ENCODE assay signal across 29 cellular contexts in genomic region chr10:46016811-46017210, GRCh38. TPM values are rescaled to one million over a fixed set of nuclear protein-coding genes. Genes with fewer than 3 reads are reported as not detected.
DNase-seq lines count a peak whose midpoint lies in the region; ATAC-seq lines count a peak whose summit lies in the region.
"Had no signal": no experiment of that assay in that cellular context is flagged by ENCODE, and none has a peak within 500 bp of the region (broad histone marks: within the 10 kb centered on the region; RNA-seq: fewer than 3 reads in every experiment).

No MANE protein-coding gene starts in this region.

- H3K27ac Mint-ChIP-seq in activated T-cell treated with anti-CD3 and anti-CD28 coated beads, Interleukin-2, amount 50 U/mL, for 24 hours, result peak overlapping the region; percentile 69
- peak overlapping the region in 5 of 7 donors; percentile 7 to 87 (median 30) for H3K27ac Mint-ChIP-seq in CD4-positive, alpha-beta memory T cell
- H3K27ac Mint-ChIP-seq in activated naive CD8-positive, alpha-beta T cell, result peak overlapping the region; percentile 62
- peak overlapping the region in 9 of 10 donors; percentile 5 to 82 (median 53) for H3K27ac Mint-ChIP-seq in naive thymus-derived CD8-positive, alpha-beta T cell
- H3K27ac Mint-ChIP-seq: mesothelial cell of epicardium; stimulated activated naive B cell treated with anti-CD40 and anti-IgM and Interleukin-4, amounts not matched to agents 10 μg/mL and 1 μg/mL and 100 μg/mL, for 72 hours had no signal

- peaks cover 77% of the 10 kb centered on the region for H3K36me3 Mint-ChIP-seq in activated T-cell treated with anti-CD3 and anti-CD28 coated beads, Interleukin-2, amount 50 U/mL, for 24 hours (ENCODE audit: low read depth)
- H3K36me3 Mint-ChIP-seq in CD4-positive, alpha-beta memory T cell, result peaks cover 22 to 47% of the 10 kb centered on the region in 2 donors
- peaks cover 5% of the 10 kb centered on the region for H3K36me3 Mint-ChIP-seq in activated naive CD8-positive, alpha-beta T cell
- H3K36me3 Mint-ChIP-seq in naive thymus-derived CD8-positive, alpha-beta T cell, result peaks cover 0 to 63% (median 5%) of the 10 kb centered on the region in 3 donors

- H3K27me3 Mint-ChIP-seq in activated T-cell treated with anti-CD3 and anti-CD28 coated beads, Interleukin-2, amount 50 U/mL, for 24 hours, result no peaks in the 10 kb centered on the region
- H3K27me3 Mint-ChIP-seq in CD4-positive, alpha-beta memory T cell, result no peaks in the 10 kb centered on the region
- no peaks in the 10 kb centered on the region for H3K27me3 Mint-ChIP-seq in activated naive CD8-positive, alpha-beta T cell
- no peaks in the 10 kb centered on the region for H3K27me3 Mint-ChIP-seq in naive thymus-derived CD8-positive, alpha-beta T cell
- H3K27me3 Mint-ChIP-seq: stimulated activated naive B cell treated with anti-CD40 and anti-IgM and Interleukin-4, amounts not matched to agents 10 μg/mL and 1 μg/mL and 100 μg/mL, for 72 hours had no signal

- ATAC-seq in naive thymus-derived CD8-positive, alpha-beta T cell, result no peak
- no peak for ATAC-seq in left lobe of liver
- ATAC-seq: A549; left ventricle myocardium superior; Panc1; stimulated activated naive B cell treated with anti-CD40 and anti-IgM and Interleukin-4, amounts not matched to agents 10 μg/mL and 1 μg/mL and 100 μg/mL, for 72 hours had no signal

- H3K9me3 ChIP-seq in CD4-positive, alpha-beta memory T cell (ENCODE audit: control insufficient read depth in 1 of 2, low read length in 2 of 2), result no peaks in the 10 kb centered on the region
- H3K9me3 ChIP-seq: A549, ascending aorta, colonic mucosa, testis had no signal

- peaks cover 60% of the 10 kb centered on the region for H3K4me1 Mint-ChIP-seq in activated T-cell treated with anti-CD3 and anti-CD28 coated beads, Interleukin-2, amount 50 U/mL, for 24 hours (ENCODE audit: low read depth)
- H3K4me1 Mint-ChIP-seq in CD4-positive, alpha-beta memory T cell, result peaks cover 25 to 42% (median 37%) of the 10 kb centered on the region in 4 donors
- H3K4me1 Mint-ChIP-seq in activated naive CD8-positive, alpha-beta T cell (ENCODE audit: low read depth), result peaks cover 52% of the 10 kb centered on the region
- peaks cover 19 to 54% (median 50%) of the 10 kb centered on the region in 4 donors for H3K4me1 Mint-ChIP-seq in naive thymus-derived CD8-positive, alpha-beta T cell

- H3K4me3 Mint-ChIP-seq in activated T-cell treated with anti-CD3 and anti-CD28 coated beads, Interleukin-2, amount 50 U/mL, for 24 hours, result no peak overlapping the region
- no peak overlapping the region for H3K4me3 Mint-ChIP-seq in CD4-positive, alpha-beta memory T cell
- no peak overlapping the region for H3K4me3 Mint-ChIP-seq in activated naive CD8-positive, alpha-beta T cell
- no peak overlapping the region for H3K4me3 Mint-ChIP-seq in naive thymus-derived CD8-positive, alpha-beta T cell
- H3K4me3 Mint-ChIP-seq: activated naive CD4-positive, alpha-beta T cell treated with anti-CD3 and anti-CD28 coated beads for 36 hours; mesothelial cell of epicardium; stimulated activated naive B cell treated with anti-CD40 and anti-IgM and Interleukin-4, amounts not matched to agents 10 μg/mL and 1 μg/mL and 100 μg/mL, for 72 hours had no signal

- no peaks in the 10 kb centered on the region for H3K27me3 ChIP-seq in CD4-positive, alpha-beta memory T cell (ENCODE audit: insufficient read depth, low read length)
- H3K27me3 ChIP-seq: ascending aorta, colonic mucosa, testis had no signal

- H3K9me3 Mint-ChIP-seq in activated T-cell treated with anti-CD3 and anti-CD28 coated beads, Interleukin-2, amount 50 U/mL, for 24 hours, result no peaks in the 10 kb centered on the region
- H3K9me3 Mint-ChIP-seq in CD4-positive, alpha-beta memory T cell, result no peaks in the 10 kb centered on the region
- H3K9me3 Mint-ChIP-seq in activated naive CD8-positive, alpha-beta T cell (ENCODE audit: low read depth), result no peaks in the 10 kb centered on the region
- no peaks in the 10 kb centered on the region for H3K9me3 Mint-ChIP-seq in naive thymus-derived CD8-positive, alpha-beta T cell
- H3K9me3 Mint-ChIP-seq: activated naive CD4-positive, alpha-beta T cell treated with anti-CD3 and anti-CD28 coated beads for 36 hours; mesothelial cell of epicardium; stimulated activated naive B cell treated with anti-CD40 and anti-IgM and Interleukin-4, amounts not matched to agents 10 μg/mL and 1 μg/mL and 100 μg/mL, for 72 hours had no signal

- CTCF ChIA-PET in CD4-positive, alpha-beta memory T cell (lab: Charles Lee; ENCODE audit: partially characterized antibody), result interaction anchor here (1.7 to 8.2 kb wide), 2 partner anchors 11 to 15 kb away, joined by 6 to 57 read pairs; partner anchors contain the start of gene NCOA4

- POLR2A ChIA-PET in CD4-positive, alpha-beta memory T cell (lab: Charles Lee; ENCODE audit: partially characterized antibody), result no interaction called here
- POLR2A ChIA-PET in naive thymus-derived CD8-positive, alpha-beta T cell (lab: Charles Lee), result no interaction called here

- peaks cover 36% of the 10 kb centered on the region for H3K36me3 ChIP-seq in CD4-positive, alpha-beta memory T cell (ENCODE audit: insufficient read depth, low read length)

- DNase-seq in activated T-cell treated with anti-CD3 and anti-CD28 coated beads, Interleukin-2, amount 50 U/mL, for 24 hours, result no peak
- no peak for DNase-seq in activated T-cell treated with anti-CD3 and anti-CD28 coated beads for 4 hours
- DNase-seq in CD4-positive, alpha-beta memory T cell, result no peak
- DNase-seq in naive thymus-derived CD8-positive, alpha-beta T cell, result no peak
- DNase-seq in left lobe of liver (ENCODE audit: low spot score), result no peak
- no peak for DNase-seq in NCI-H1436 (lab: John Stamatoyannopoulos, UW)
- DNase-seq in NCI-H510A treated with DMSO at 0.1 percent for 48 hours (lab: John Stamatoyannopoulos, UW), result no peak
- DNase-seq: activated naive CD4-positive, alpha-beta T cell treated with anti-CD3 and anti-CD28 coated beads for 36 hours; activated T-cell treated with anti-CD3 and anti-CD28 coated beads, Interleukin-2, amount 50 U/mL, for 48 hours; colonic mucosa; DMS 273 treated with DMSO at 0.1 percent for 48 hours; effector CD8-positive, alpha-beta T cell; left ventricle myocardium superior; NCI-H1436 treated with DMSO at 0.1 percent for 48 hours; NCI-H226; NCI-H69; SHP77; stimulated activated naive B cell treated with anti-CD40 and anti-IgM and Interleukin-4, amounts not matched to agents 10 μg/mL and 1 μg/mL and 100 μg/mL, for 72 hours; testis had no signal

- H3K27ac ChIP-seq in CD4-positive, alpha-beta memory T cell (ENCODE audit: low read depth, low read length), result no peak overlapping the region
- H3K27ac ChIP-seq: A549, ascending aorta, colonic mucosa, testis had no signal

- H3K4me3 ChIP-seq in CD4-positive, alpha-beta memory T cell (ENCODE audit: low read length in 2 of 2), result no peak overlapping the region
- H3K4me3 ChIP-seq: A549, ascending aorta, colonic mucosa, testis had no signal

- intact Hi-C loops in CD4-positive, alpha-beta memory T cell (cut with micrococcal nuclease), result no loop called here

- H3K4me1 ChIP-seq in CD4-positive, alpha-beta memory T cell (ENCODE audit: insufficient read depth, low read length), result peaks cover 42% of the 10 kb centered on the region
- H3K4me1 ChIP-seq: colonic mucosa had no signal

RNA-seq across cellular contexts. Expression of gene NCOA4, which starts 13.6 kb away (rescaled TPM):
- 10 to 100 TPM; 71.1 to 71.9 TPM for total RNA-seq in CD4-positive, alpha-beta memory T cell
- 100 to 1,000 TPM; 165 to 246 TPM for polyA plus RNA-seq in CD4-positive, alpha-beta memory T cell
- 10 to 100 TPM; 90.0 to 90.1 TPM for total RNA-seq in naive thymus-derived CD8-positive, alpha-beta T cell
- polyA plus RNA-seq in naive thymus-derived CD8-positive, alpha-beta T cell, result 100 to 1,000 TPM; 153 to 162 (median 155) TPM
- total RNA-seq in left lobe of liver, result 192 TPM

RNA-seq across cellular contexts. Expression of gene MSMB, which starts 29.3 kb away (rescaled TPM):
- total RNA-seq in CD4-positive, alpha-beta memory T cell, result not detected
- not detected for polyA plus RNA-seq in CD4-positive, alpha-beta memory T cell
- total RNA-seq in naive thymus-derived CD8-positive, alpha-beta T cell, result not detected
- polyA plus RNA-seq in naive thymus-derived CD8-positive, alpha-beta T cell, result not detected
- not detected for total RNA-seq in left lobe of liver
- total RNA-seq: activated naive CD4-positive, alpha-beta T cell treated with anti-CD3 and anti-CD28 coated beads for 36 hours; ascending aorta; colonic mucosa; epithelial cell of proximal tubule; H4; left ventricle myocardium superior; LHCN-M2; mesothelial cell of epicardium; omental fat pad; skeletal muscle tissue had no signal

RNA-seq across cellular contexts. Expression of gene TIMM23, which starts 44.5 kb away (rescaled TPM):
- total RNA-seq in CD4-positive, alpha-beta memory T cell, result 10 to 100 TPM; 25.0 to 25.5 TPM
- 10 to 100 TPM; 62.8 to 66.6 TPM for polyA plus RNA-seq in CD4-positive, alpha-beta memory T cell
- total RNA-seq in naive thymus-derived CD8-positive, alpha-beta T cell, result 10 to 100 TPM; 25.1 to 25.4 TPM
- 10 to 100 TPM; 42.7 to 53.6 (median 49.1) TPM for polyA plus RNA-seq in naive thymus-derived CD8-positive, alpha-beta T cell
- 28.4 TPM for total RNA-seq in left lobe of liver
